Comparison of ENCODE assay signal across 29 cellular contexts in the genomic region with DNA sequence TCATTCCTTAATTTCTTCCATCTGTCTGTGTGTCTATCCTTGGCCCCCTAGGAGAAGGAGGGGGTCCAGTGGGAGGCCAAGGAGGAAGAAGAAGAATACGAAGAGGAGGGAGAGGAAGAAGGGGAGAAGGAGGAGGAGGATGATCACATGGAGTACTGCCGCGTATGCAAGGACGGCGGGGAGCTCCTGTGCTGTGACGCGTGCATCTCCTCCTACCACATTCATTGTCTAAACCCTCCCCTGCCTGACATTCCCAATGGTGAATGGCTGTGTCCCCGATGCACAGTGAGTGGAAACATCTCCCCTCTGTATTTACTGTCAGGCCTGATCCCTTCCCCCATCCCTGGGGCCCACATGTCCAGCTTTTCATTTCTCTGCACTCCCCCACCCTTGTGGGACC. TPM values are rescaled to one million over a fixed set of nuclear protein-coding genes. Genes with fewer than 3 reads are reported as not detected.
DNase-seq lines count a peak whose midpoint lies in the region; ATAC-seq and TF ChIP-seq lines count a peak whose summit lies in the region.
"Had no signal": no experiment of that assay in that cellular context is flagged by ENCODE, and none has a peak within 500 bp of the region (broad histone marks: within the 10 kb centered on the region; RNA-seq: fewer than 3 reads in every experiment).

No MANE protein-coding gene starts in this region.

- H3K36me3 ChIP-seq in BLaER1 treated with 17β-estradiol and CSF1 and Interleukin-3, amounts not matched to agents 10 nM and 100 nM = peaks cover 99 to 100% (median 100%) of the 10 kb centered on the region in 11 experiments
- H3K36me3 ChIP-seq in naive thymus-derived CD4-positive, alpha-beta T cell (ENCODE audit: control insufficient read depth in 2 of 3, insufficient read depth in 3 of 3, low read length in 3 of 3) = peaks cover 54 to 93% (median 60%) of the 10 kb centered on the region in 3 experiments
- H3K36me3 ChIP-seq in spleen = peaks cover 4 to 100% (median 91%) of the 10 kb centered on the region in 6 donors

- peaks cover 23% of the 10 kb centered on the region for H3K4me1 Mint-ChIP-seq in activated CD4-positive, alpha-beta T cell treated with anti-CD3 and anti-CD28 coated beads, Interleukin-2, amount 10 ng/mL, durations not matched to agents 24 days and 14 days
- peaks cover 4% of the 10 kb centered on the region for H3K4me1 Mint-ChIP-seq in activated naive CD8-positive, alpha-beta T cell treated with anti-CD3 and anti-CD28 coated beads for 36 hours
- peaks cover 8 to 33% (median 25%) of the 10 kb centered on the region in 7 donors for H3K4me1 Mint-ChIP-seq in naive thymus-derived CD4-positive, alpha-beta T cell

- no peaks in the 10 kb centered on the region for H3K27me3 Mint-ChIP-seq in activated CD4-positive, alpha-beta T cell treated with anti-CD3 and anti-CD28 coated beads, Interleukin-2, amount 10 ng/mL, durations not matched to agents 24 days and 14 days
- H3K27me3 Mint-ChIP-seq in activated naive CD8-positive, alpha-beta T cell treated with anti-CD3 and anti-CD28 coated beads for 36 hours = no peaks in the 10 kb centered on the region
- H3K27me3 Mint-ChIP-seq in naive thymus-derived CD4-positive, alpha-beta T cell = no peaks in the 10 kb centered on the region
- H3K27me3 Mint-ChIP-seq: naive B cell had no signal

- no peak for TF ChIP-seq CTCF in spleen (IDR thresholded peaks at IDR 0.05 in 8 of 11, conservative IDR thresholded peaks at IDR 0.05 in 3 of 11)

- peak overlapping the region; percentile 6 for H3K27ac Mint-ChIP-seq in activated CD4-positive, alpha-beta T cell treated with anti-CD3 and anti-CD28 coated beads, Interleukin-2, amount 10 ng/mL, durations not matched to agents 24 days and 14 days
- H3K27ac Mint-ChIP-seq in activated naive CD8-positive, alpha-beta T cell treated with anti-CD3 and anti-CD28 coated beads for 36 hours = peak overlapping the region; percentile 40
- peak overlapping the region in 7 of 9 donors; percentile 42 to 86 (median 70) for H3K27ac Mint-ChIP-seq in naive thymus-derived CD4-positive, alpha-beta T cell

- no peaks in the 10 kb centered on the region for H3K27me3 ChIP-seq in BLaER1 treated with 17β-estradiol and CSF1 and Interleukin-3, amounts not matched to agents 10 nM and 100 nM
- no peaks in the 10 kb centered on the region for H3K27me3 ChIP-seq in naive thymus-derived CD4-positive, alpha-beta T cell (ENCODE audit: control insufficient read depth in 2 of 2, insufficient read depth in 2 of 2, low read length in 2 of 2)
- H3K27me3 ChIP-seq in spleen (replicated peaks in 1 of 7) = no peaks in the 10 kb centered on the region
- H3K27me3 ChIP-seq: heart right ventricle, Peyer's patch had no signal

- POLR2A ChIA-PET in naive thymus-derived CD4-positive, alpha-beta T cell (lab: Charles Lee) = interaction anchor here (1.3 kb wide), 2 partner anchors 18 to 28 kb away, joined by 4 to 6 read pairs; no protein-coding TSS in a partner anchor

- CTCF ChIA-PET in naive thymus-derived CD4-positive, alpha-beta T cell (lab: Charles Lee) = interaction anchor here (1.1 to 3.1 kb wide), 3 partner anchors 32 to 95 kb away, joined by 3 to 10 read pairs (median 7); no protein-coding TSS in a partner anchor

- no peaks in the 10 kb centered on the region for H3K9me3 Mint-ChIP-seq in activated CD4-positive, alpha-beta T cell treated with anti-CD3 and anti-CD28 coated beads, Interleukin-2, amount 10 ng/mL, durations not matched to agents 24 days and 14 days
- H3K9me3 Mint-ChIP-seq in activated naive CD8-positive, alpha-beta T cell treated with anti-CD3 and anti-CD28 coated beads for 36 hours = no peaks in the 10 kb centered on the region
- no peaks in the 10 kb centered on the region for H3K9me3 Mint-ChIP-seq in naive thymus-derived CD4-positive, alpha-beta T cell
- H3K9me3 Mint-ChIP-seq: naive B cell had no signal

- peaks cover 0 to 92% (median 71%) of the 10 kb centered on the region in 11 experiments; a peak in 19 of 22 replicates for H4K20me1 ChIP-seq in BLaER1 treated with 17β-estradiol and CSF1 and Interleukin-3, amounts not matched to agents 10 nM and 100 nM

- H3K36me3 Mint-ChIP-seq in activated CD4-positive, alpha-beta T cell treated with anti-CD3 and anti-CD28 coated beads, Interleukin-2, amount 10 ng/mL, durations not matched to agents 24 days and 14 days (ENCODE audit: low read depth) = peaks cover 77% of the 10 kb centered on the region
- peaks cover 29% of the 10 kb centered on the region for H3K36me3 Mint-ChIP-seq in activated naive CD8-positive, alpha-beta T cell treated with anti-CD3 and anti-CD28 coated beads for 36 hours
- peaks cover 25 to 68% (median 52%) of the 10 kb centered on the region in 5 donors for H3K36me3 Mint-ChIP-seq in naive thymus-derived CD4-positive, alpha-beta T cell

- no peak for ATAC-seq in naive thymus-derived CD4-positive, alpha-beta T cell
- ATAC-seq in GM18868 (IDR thresholded peaks at IDR 0.05; ENCODE audit: unreplicated experiment) = no peak
- no peak for ATAC-seq in HG03469 (IDR thresholded peaks at IDR 0.05; ENCODE audit: unreplicated experiment)
- ATAC-seq: esophagus mucosa, heart right ventricle, sciatic nerve had no signal

- 83 to 93% (median 89%) methylated on average over 8 of the region's 8 CpGs for WGBS in spleen, 5 donors

- DNase-seq in activated CD4-positive, alpha-beta T cell treated with anti-CD3 and anti-CD28 coated beads, Interleukin-2, amount 10 ng/mL, durations not matched to agents 24 days and 14 days = no peak
- no peak for DNase-seq in activated CD4-positive, alpha-beta T cell treated with anti-CD3 and anti-CD28 coated beads, Interleukin-2, amount 50 U/mL, for 48 hours
- no peak for DNase-seq in activated naive CD8-positive, alpha-beta T cell treated with anti-CD3 and anti-CD28 coated beads for 36 hours
- DNase-seq in naive thymus-derived CD4-positive, alpha-beta T cell = no peak
- DNase-seq in spleen = no peak
- DNase-seq: 8988T; activated CD4-positive, alpha-beta T cell treated with anti-CD3 and anti-CD28 coated beads for 4 hours; cortex of kidney; foreskin fibroblast; GOT3; heart right ventricle; kidney glomerular epithelial cell; midbrain; naive B cell; NCI-H1092; NCI-H1694 treated with DMSO at 0.1 percent for 48 hours; NCI-H446 treated with DMSO at 0.1 percent for 48 hours; NCI-H82; occipital lobe; Peyer's patch; SHP77 treated with DMSO at 0.1 percent for 48 hours; stimulated activated CD4-positive, alpha-beta T cell treated with anti-CD3 and anti-CD28 coated beads, Interleukin-4, amount 100 ng/mL, for 24 hours had no signal

- no peak for TF ChIP-seq POLR2A in spleen (IDR thresholded peaks at IDR 0.05)

- peaks cover 5 to 16% (median 7%) of the 10 kb centered on the region in 10 experiments for H3K4me1 ChIP-seq in BLaER1 treated with 17β-estradiol and CSF1 and Interleukin-3, amounts not matched to agents 10 nM and 100 nM
- H3K4me1 ChIP-seq in naive thymus-derived CD4-positive, alpha-beta T cell (ENCODE audit: control insufficient read depth in 2 of 2, insufficient read depth in 2 of 2, low read length in 2 of 2) = peaks cover 0 to 1% of the 10 kb centered on the region in 2 donors
- H3K4me1 ChIP-seq in spleen = peaks cover under 1 to 24% (median 6%) of the 10 kb centered on the region in 6 donors

- no peak overlapping the region for H3K27ac ChIP-seq in BLaER1 treated with 17β-estradiol and CSF1 and Interleukin-3, amounts not matched to agents 10 nM and 100 nM
- H3K27ac ChIP-seq in naive thymus-derived CD4-positive, alpha-beta T cell (ENCODE audit: low read depth, low read length) = peak overlapping the region; percentile 2
- H3K27ac ChIP-seq in spleen = no peak overlapping the region
- H3K27ac ChIP-seq: heart right ventricle, Peyer's patch, prostate gland, VCaP had no signal

- no peak overlapping the region for H3K4me2 ChIP-seq in BLaER1 treated with 17β-estradiol and CSF1 and Interleukin-3, amounts not matched to agents 10 nM and 100 nM

- intact Hi-C loops in activated CD4-positive, alpha-beta T cell treated with anti-CD3 and anti-CD28 coated beads, Interleukin-2, amount 10 ng/mL, durations not matched to agents 24 days and 14 days (cut with micrococcal nuclease) = no loop called here
- intact Hi-C loops in naive thymus-derived CD4-positive, alpha-beta T cell (cut with micrococcal nuclease) = loop anchor here in 1 of 2 donors (1.0 kb wide), 1 partner anchor 8 kb away; no protein-coding TSS in a partner anchor
- intact Hi-C loops in spleen (cut with DNase I; ENCODE audit: low total_unique reads) = no loop called here

- H3K9me3 ChIP-seq in BLaER1 treated with 17β-estradiol and CSF1 and Interleukin-3, amounts not matched to agents 10 nM and 100 nM (replicated peaks in 1 of 11) = no peaks in the 10 kb centered on the region
- H3K9me3 ChIP-seq in naive thymus-derived CD4-positive, alpha-beta T cell (ENCODE audit: control insufficient read depth in 2 of 3, low read length in 3 of 3) = no peaks in the 10 kb centered on the region
- no peaks in the 10 kb centered on the region for H3K9me3 ChIP-seq in spleen
- H3K9me3 ChIP-seq: heart right ventricle, Peyer's patch, prostate gland had no signal

- H3K4me3 Mint-ChIP-seq in activated CD4-positive, alpha-beta T cell treated with anti-CD3 and anti-CD28 coated beads, Interleukin-2, amount 10 ng/mL, durations not matched to agents 24 days and 14 days = no peak overlapping the region
- H3K4me3 Mint-ChIP-seq in activated naive CD8-positive, alpha-beta T cell treated with anti-CD3 and anti-CD28 coated beads for 36 hours = no peak overlapping the region
- H3K4me3 Mint-ChIP-seq in naive thymus-derived CD4-positive, alpha-beta T cell = peak overlapping the region in 1 of 10 donors; percentile 10
- H3K4me3 Mint-ChIP-seq: naive B cell had no signal

- H3K9ac ChIP-seq in BLaER1 treated with 17β-estradiol and CSF1 and Interleukin-3, amounts not matched to agents 10 nM and 100 nM = peak overlapping the region in 6 of 11 experiments; percentile 0 to 38 (median 20); a peak in 5 of 22 replicates

- no peak overlapping the region for H3K4me3 ChIP-seq in BLaER1 treated with 17β-estradiol and CSF1 and Interleukin-3, amounts not matched to agents 10 nM and 100 nM
- no peak overlapping the region for H3K4me3 ChIP-seq in naive thymus-derived CD4-positive, alpha-beta T cell (ENCODE audit: low read length)
- H3K4me3 ChIP-seq in spleen = no peak overlapping the region
- H3K4me3 ChIP-seq: heart right ventricle, Peyer's patch, prostate gland had no signal

RNA-seq across cellular contexts. Expression of a gene that starts 6.3 kb away (rescaled TPM):
- 152 and 158 TPM in 2 replicates for total RNA-seq in activated CD4-positive, alpha-beta T cell treated with anti-CD3 and anti-CD28 coated beads, Interleukin-2, amount 10 ng/mL, durations not matched to agents 24 days and 14 days
- 100 to 1,000 TPM; 123 to 129 TPM for total RNA-seq in activated naive CD8-positive, alpha-beta T cell treated with anti-CD3 and anti-CD28 coated beads for 36 hours
- total RNA-seq in naive thymus-derived CD4-positive, alpha-beta T cell = 100 to 1,000 TPM; 189 to 417 (median 359) TPM
- 10 to 100 TPM; 12.7 to 39.3 TPM for polyA plus RNA-seq in naive thymus-derived CD4-positive, alpha-beta T cell
- total RNA-seq in spleen = 100 to 1,000 TPM in 2 of 7 donors, 10 to 100 TPM in 5; 60.9 to 117 (median 83.6) TPM
- polyA plus RNA-seq in spleen = 10 to 100 TPM; 37.0 to 84.3 (median 71.8) TPM

RNA-seq across cellular contexts. Expression of a gene that starts 21.2 kb away (rescaled TPM):
- 6.2 and 6.5 TPM in 2 replicates for total RNA-seq in activated CD4-positive, alpha-beta T cell treated with anti-CD3 and anti-CD28 coated beads, Interleukin-2, amount 10 ng/mL, durations not matched to agents 24 days and 14 days
- total RNA-seq in activated naive CD8-positive, alpha-beta T cell treated with anti-CD3 and anti-CD28 coated beads for 36 hours = 1 to 10 TPM; 4.0 to 4.1 TPM
- total RNA-seq in naive thymus-derived CD4-positive, alpha-beta T cell = 1 to 10 TPM; 2.6 to 8.2 (median 5.5) TPM
- 1 to 10 TPM; 3.2 to 4.9 TPM for polyA plus RNA-seq in naive thymus-derived CD4-positive, alpha-beta T cell
- total RNA-seq in spleen = 10 to 100 TPM in 1 of 7 donors, 1 to 10 TPM in 6; 2.5 to 20.7 (median 3.4) TPM
- 1 to 10 TPM; 2.4 to 4.0 (median 3.8) TPM for polyA plus RNA-seq in spleen

RNA-seq across cellular contexts. Expression of a gene that starts 34.8 kb away (rescaled TPM):
- 9.7 and 12.8 TPM in 2 replicates for total RNA-seq in activated CD4-positive, alpha-beta T cell treated with anti-CD3 and anti-CD28 coated beads, Interleukin-2, amount 10 ng/mL, durations not matched to agents 24 days and 14 days
- total RNA-seq in activated naive CD8-positive, alpha-beta T cell treated with anti-CD3 and anti-CD28 coated beads for 36 hours = 1 to 10 TPM; 7.5 to 8.4 TPM
- total RNA-seq in naive thymus-derived CD4-positive, alpha-beta T cell = 10 to 100 TPM in 4 of 5 experiments, 1 to 10 TPM in 1; 9.4 to 18.0 (median 17.5) TPM
- under 1 TPM; 0.10 to 0.25 TPM for polyA plus RNA-seq in naive thymus-derived CD4-positive, alpha-beta T cell
- 1 to 10 TPM; 1.1 to 6.3 (median 4.2) TPM for total RNA-seq in spleen
- polyA plus RNA-seq in spleen = 1 to 10 TPM; 2.3 to 5.6 (median 2.9) TPM

RNA-seq across cellular contexts. Expression of a gene that starts 36.9 kb away (rescaled TPM):
- 150 and 159 TPM in 2 replicates for total RNA-seq in activated CD4-positive, alpha-beta T cell treated with anti-CD3 and anti-CD28 coated beads, Interleukin-2, amount 10 ng/mL, durations not matched to agents 24 days and 14 days
- total RNA-seq in activated naive CD8-positive, alpha-beta T cell treated with anti-CD3 and anti-CD28 coated beads for 36 hours = 100 to 1,000 TPM; 131 to 143 TPM
- 100 to 1,000 TPM in 3 of 5 experiments, 10 to 100 TPM in 2; 71.4 to 216 (median 103) TPM for total RNA-seq in naive thymus-derived CD4-positive, alpha-beta T cell
- polyA plus RNA-seq in naive thymus-derived CD4-positive, alpha-beta T cell = 100 to 1,000 TPM; 227 to 235 TPM
- total RNA-seq in spleen = 100 to 1,000 TPM in 3 of 7 donors, 10 to 100 TPM in 4; 71.1 to 120 (median 98.9) TPM
- 100 to 1,000 TPM; 128 to 172 (median 135) TPM for polyA plus RNA-seq in spleen

RNA-seq across cellular contexts. Expression of a gene that starts 37.1 kb away (rescaled TPM):
- total RNA-seq in activated CD4-positive, alpha-beta T cell treated with anti-CD3 and anti-CD28 coated beads, Interleukin-2, amount 10 ng/mL, durations not matched to agents 24 days and 14 days = 12.7 and 14.0 TPM in 2 replicates
- 10 to 100 TPM; 18.6 to 20.1 TPM for total RNA-seq in activated naive CD8-positive, alpha-beta T cell treated with anti-CD3 and anti-CD28 coated beads for 36 hours
- total RNA-seq in naive thymus-derived CD4-positive, alpha-beta T cell = 10 to 100 TPM in 2 of 5 experiments, 1 to 10 TPM in 3; 8.4 to 14.2 (median 9.5) TPM
- 1 to 10 TPM; 7.5 to 7.9 TPM for polyA plus RNA-seq in naive thymus-derived CD4-positive, alpha-beta T cell
- 10 to 100 TPM in 1 of 7 donors, 1 to 10 TPM in 6; 4.1 to 13.2 (median 5.9) TPM for total RNA-seq in spleen
- 1 to 10 TPM; 2.1 to 3.8 (median 2.9) TPM for polyA plus RNA-seq in spleen

Comparison
In these comparisons a context has a peak if more than half of its experiments do, and no peak if none do; other contexts are left out.
1. H3K27ac Mint-ChIP-seq: peak in every context shown above with its lines; median percentile 70 in naive thymus-derived CD4-positive, alpha-beta T cell; 40 in activated naive CD8-positive, alpha-beta T cell treated with anti-CD3 and anti-CD28 coated beads for 36 hours; 6 in activated CD4-positive, alpha-beta T cell treated with anti-CD3 and anti-CD28 coated beads, Interleukin-2, amount 10 ng/mL, durations not matched to agents 24 days and 14 days.